14 cellular contexts compared by ENCODE assay signal in genomic region chr1:110190282-110190929, GRCh38. TPM values are rescaled to one million over a fixed set of nuclear protein-coding genes. Genes with fewer than 3 reads are reported as not detected.
DNase-seq lines count a peak whose midpoint lies in the region; ATAC-seq and TF ChIP-seq lines count a peak whose summit lies in the region.
"Had no signal": no experiment of that assay in that cellular context is flagged by ENCODE, and none has a peak within 500 bp of the region (broad histone marks: within the 10 kb centered on the region; RNA-seq: fewer than 3 reads in every experiment).

No MANE protein-coding gene starts in this region.

- H2AK5ac ChIP-seq in H9 (ENCODE audit: insufficient read length, low read length), result no peak overlapping the region

- no CpG with 5 or more reads among the region's 8 CpGs for WGBS in H9 (ENCODE audit: extremely low coverage, insufficient read length, low lambda C conversion rate)
- 77% methylated on average over 7 of the region's 8 CpGs for WGBS in esophagus muscularis mucosa

- H3K79me1 ChIP-seq in H9 (ENCODE audit: insufficient read depth, low read depth, low read length, poor library complexity, severe bottlenecking), result no peaks in the 10 kb centered on the region

- H4K8ac ChIP-seq in H9 (replicated peaks; ENCODE audit: insufficient read length, low read depth, low read length), result no peak overlapping the region

- H2BK5ac ChIP-seq in H9 (ENCODE audit: insufficient read length, low read length), result no peak overlapping the region

- H3K27me3 ChIP-seq in H9 (ENCODE audit: insufficient read depth, low read length) (no peaks in the 10 kb centered on the region), esophagus muscularis mucosa (no peaks in the 10 kb centered on the region)

- no peak overlapping the region for H4K91ac ChIP-seq in H9 (ENCODE audit: insufficient read length, low read depth, low read length)

- TF ChIP-seq EP300 in esophagus muscularis mucosa (IDR thresholded peaks at IDR 0.05), result no peak

- no peaks in the 10 kb centered on the region for H3K4me1 ChIP-seq in H9 (ENCODE audit: insufficient read depth, low read length)
- H3K4me1 ChIP-seq in esophagus muscularis mucosa, result peaks cover 39 to 49% (median 44%) of the 10 kb centered on the region in 4 donors
- H3K4me1 ChIP-seq: prostate gland had no signal

- H3K36me3 ChIP-seq in esophagus muscularis mucosa, result no peaks in the 10 kb centered on the region
- H3K36me3 ChIP-seq: prostate gland had no signal

- DNase-seq in DMS79 treated with DMSO at 0.1 percent for 48 hours (lab: John Stamatoyannopoulos, UW) (peak; percentile 88), NCI-H1092 (lab: John Stamatoyannopoulos, UW) (peak; percentile 83), SHP77 (lab: John Stamatoyannopoulos, UW) (peak; percentile 76 to 87), osteocyte (ENCODE audit: extremely low spot score, unreplicated experiment) (no peak), H9 (no peak), esophagus muscularis mucosa (ENCODE audit: extremely low spot score) (no peak)
- DNase-seq: activated CD4-positive, alpha-beta T cell treated with anti-CD3 and anti-CD28 coated beads, Interleukin-2, amount 50 U/mL, for 1 hour; activated naive CD4-positive, alpha-beta T cell treated with anti-CD3 and anti-CD28 coated beads, Interleukin-2, amount 50 U/mL, for 16 hours; NK-92 treated with Interleukin-12 subunit alpha and Interleukin-12 subunit beta, amount 100 ng/mL, for 24 hours; stimulated activated CD4-positive, alpha-beta T cell treated with anti-CD3 and anti-CD28 coated beads, Interleukin-4, amount 100 ng/mL, for 24 hours; T-cell had no signal

- no peak for ATAC-seq in GM18505 (IDR thresholded peaks at IDR 0.05; ENCODE audit: unreplicated experiment)
- ATAC-seq: T-cell had no signal

- no peaks in the 10 kb centered on the region for H3K79me2 ChIP-seq in H9 (ENCODE audit: insufficient read depth, low read length)

- H2BK20ac ChIP-seq in H9 (ENCODE audit: low read depth, low read length, poor library complexity, severe bottlenecking), result no peak overlapping the region

- no peak overlapping the region for H3K23ac ChIP-seq in H9 (ENCODE audit: insufficient read length, low read depth, low read length)

- H3K23me2 ChIP-seq in H9 (ENCODE audit: insufficient read length, low read depth, low read length, poor library complexity, severe bottlenecking), result no peaks in the 10 kb centered on the region

- peak overlapping the region; percentile 67 for H3K27ac Mint-ChIP-seq in osteocyte (ENCODE audit: unreplicated experiment)
- H3K27ac Mint-ChIP-seq in H9, result no peak overlapping the region
- H3K27ac Mint-ChIP-seq: IgD-negative memory B cell, T-cell had no signal

- no peak overlapping the region for H3K56ac ChIP-seq in H9 (ENCODE audit: insufficient read length, low read depth, low read length)

- H3K9ac ChIP-seq in H9 (ENCODE audit: extremely low read depth, insufficient read length, low read length), result no peak overlapping the region

- H3K36me3 Mint-ChIP-seq in osteocyte (ENCODE audit: unreplicated experiment), result no peaks in the 10 kb centered on the region
- H3K36me3 Mint-ChIP-seq in H9 (ENCODE audit: insufficient read depth in 1 of 3, low read depth in 3 of 3), result no peaks in the 10 kb centered on the region
- H3K36me3 Mint-ChIP-seq: IgD-negative memory B cell, T-cell had no signal

- no peak overlapping the region for H3K27ac ChIP-seq in H9 (ENCODE audit: insufficient read length, low read depth, low read length)
- H3K27ac ChIP-seq in esophagus muscularis mucosa (replicated peaks in 1 of 4), result peak overlapping the region in 2 of 4 donors; percentile 24 to 40
- H3K27ac ChIP-seq: prostate gland had no signal

- no peak overlapping the region for H2BK15ac ChIP-seq in H9 (ENCODE audit: low read depth, low read length)

- H3K4me1 Mint-ChIP-seq in osteocyte (ENCODE audit: unreplicated experiment) (peaks cover 50% of the 10 kb centered on the region), H9 (peaks cover 6 to 10% of the 10 kb centered on the region in 2 experiments; a peak in 2 of 4 replicates)
- H3K4me1 Mint-ChIP-seq: IgD-negative memory B cell, T-cell had no signal

- no peak overlapping the region for H2BK120ac ChIP-seq in H9 (ENCODE audit: low read depth, low read length, poor library complexity, severe bottlenecking)

- H4K5ac ChIP-seq in H9 (ENCODE audit: insufficient read length, low read depth, low read length), result no peak overlapping the region

- H3K27me3 Mint-ChIP-seq in osteocyte (ENCODE audit: unreplicated experiment) (no peaks in the 10 kb centered on the region), H9 (ENCODE audit: low read depth) (peaks cover 10% of the 10 kb centered on the region)

- no peak overlapping the region for H3K18ac ChIP-seq in H9 (ENCODE audit: insufficient read length, low read depth, low read length)

- no peaks in the 10 kb centered on the region for H4K20me1 ChIP-seq in H9 (ENCODE audit: control insufficient read depth, insufficient read depth, insufficient read length)

- TF ChIP-seq POLR2A in GM18505 (IDR thresholded peaks at IDR 0.05; ENCODE audit: borderline replicate concordance, extremely low read depth, insufficient read depth, insufficient read length) (no peak), esophagus muscularis mucosa (IDR thresholded peaks at IDR 0.05; ENCODE audit: low read depth) (no peak)

- no peak overlapping the region for H3T11ph ChIP-seq in H9 (ENCODE audit: low read length)

- H2AFZ ChIP-seq in H9 (ENCODE audit: low read length), result no peak overlapping the region

- no peak overlapping the region for H3K14ac ChIP-seq in H9 (ENCODE audit: insufficient read depth, low read length)

- no peak overlapping the region for H3K4ac ChIP-seq in H9 (ENCODE audit: low read depth, low read length)

- H3K9me3 Mint-ChIP-seq in osteocyte (ENCODE audit: unreplicated experiment) (no peaks in the 10 kb centered on the region), H9 (no peaks in the 10 kb centered on the region)
- H3K9me3 Mint-ChIP-seq: IgD-negative memory B cell, T-cell had no signal

- TF ChIP-seq CTCF in osteocyte (IDR thresholded peaks at IDR 0.05), result no peak
- no peak for TF ChIP-seq CTCF in H9 (conservative IDR thresholded peaks at IDR 0.05)
- TF ChIP-seq CTCF in esophagus muscularis mucosa (IDR thresholded peaks at IDR 0.05), result no peak

- intact Hi-C loops in esophagus muscularis mucosa (cut with DNase I), result no loop called here

- H3K4me2 ChIP-seq in H9 (ENCODE audit: insufficient read depth, insufficient read length, low read length), result no peak overlapping the region

- no peak overlapping the region for H2BK12ac ChIP-seq in H9 (ENCODE audit: insufficient read length, low read depth, low read length)

- no peaks in the 10 kb centered on the region for H3K9me3 ChIP-seq in H9 (ENCODE audit: control insufficient read depth, low read depth, low read length)
- H3K9me3 ChIP-seq in esophagus muscularis mucosa, result no peaks in the 10 kb centered on the region
- H3K9me3 ChIP-seq: prostate gland had no signal

- H3K4me3 Mint-ChIP-seq in osteocyte (ENCODE audit: unreplicated experiment) (no peak overlapping the region), H9 (no peak overlapping the region)
- H3K4me3 Mint-ChIP-seq: IgD-negative memory B cell, T-cell had no signal

- no peak overlapping the region for H3K4me3 ChIP-seq in esophagus muscularis mucosa
- H3K4me3 ChIP-seq: prostate gland had no signal

RNA-seq across cellular contexts. Expression of gene KCNC4, which starts 19.7 kb away (rescaled TPM):
- 1.1 and 2.0 TPM in 2 replicates for total RNA-seq in osteocyte
- total RNA-seq in H9 (2021), result 8.4 and 8.9 TPM in 2 replicates
- 10 to 100 TPM in 2 of 4 donors, 1 to 10 TPM in 2; 4.6 to 18.0 (median 9.7) TPM for total RNA-seq in esophagus muscularis mucosa

RNA-seq across cellular contexts. Expression of gene SLC6A17, which starts 40.1 kb away (rescaled TPM):
- total RNA-seq in osteocyte (1.5 and 1.6 TPM in 2 replicates), H9 (2021) (0.17 and 0.46 TPM in 2 replicates), esophagus muscularis mucosa (1 to 10 TPM in 1 of 4 donors, under 1 TPM in 3; 0.42 to 1.8 (median 0.57) TPM)
- total RNA-seq: T-cell had no signal

Comparison
In these comparisons a context has a peak if more than half of its experiments do, and no peak if none do; other contexts are left out.
1. DNase-seq: peak in DMS79 treated with DMSO at 0.1 percent for 48 hours (single experiment), NCI-H1092 (single experiment) and SHP77 (2 of 2); none in osteocyte (single experiment), H9 (single experiment) and esophagus muscularis mucosa (single experiment).